In genomic region chr3:150146891-150147761, GRCh38 we compare ENCODE assay signal across 8 cellular contexts.
DNase-seq lines count a peak whose midpoint lies in the region; ATAC-seq and TF ChIP-seq lines count a peak whose summit lies in the region.

No MANE protein-coding gene starts in this region.

- H3K27ac Mint-ChIP-seq in GM23338, result no peak overlapping the region; the same call in 1 of the 2 replicates
- no peak overlapping the region for H3K27ac Mint-ChIP-seq in endothelial cell (ENCODE audit: unreplicated experiment)

- H3K36me3 ChIP-seq in GM23338 (ENCODE audit: insufficient read depth), result no peaks in the 10 kb centered on the region
- H3K36me3 ChIP-seq in kidney epithelial cell (ENCODE audit: control insufficient read depth, insufficient read depth, low read length), result no peaks in the 10 kb centered on the region

- ATAC-seq in GM23338, result no peak

- no peaks in the 10 kb centered on the region for H3F3A ChIP-seq in GM23338 (replicated peaks; ENCODE audit: low read depth)

- H3K4me3 ChIP-seq in AG04450 (ENCODE audit: low read depth, low read length) (peak overlapping the region; percentile 47), GM23338 (no peak overlapping the region), kidney epithelial cell (ENCODE audit: low read depth, low read length) (no peak overlapping the region)

- H2AFZ ChIP-seq in GM23338, result peak overlapping the region; percentile 84

- H4K20me1 ChIP-seq in GM23338 (replicated peaks; ENCODE audit: insufficient read depth), result no peaks in the 10 kb centered on the region

- TF ChIP-seq CTCF in AG04450 (IDR thresholded peaks at IDR 0.05; ENCODE audit: low read depth, low read length), result no peak
- TF ChIP-seq CTCF in GM23338 (conservative IDR thresholded peaks at IDR 0.05; ENCODE audit: low read depth in 2 of 2), result no peak
- no peak for TF ChIP-seq CTCF in kidney epithelial cell (IDR thresholded peaks at IDR 0.05; ENCODE audit: insufficient read depth, low read length, poor library complexity, severe bottlenecking)
- no peak for TF ChIP-seq CTCF in endothelial cell (IDR thresholded peaks at IDR 0.05; ENCODE audit: unreplicated experiment)

- H3K9me3 Mint-ChIP-seq in GM23338 (no peaks in the 10 kb centered on the region), endothelial cell (ENCODE audit: unreplicated experiment) (no peaks in the 10 kb centered on the region)

- no peaks in the 10 kb centered on the region for H3K27me3 Mint-ChIP-seq in GM23338 (ENCODE audit: insufficient read depth, low read depth, poor library complexity)
- H3K27me3 Mint-ChIP-seq in endothelial cell (ENCODE audit: unreplicated experiment), result no peaks in the 10 kb centered on the region

- POLR2A ChIA-PET in AG04450 (lab: Yijun Ruan, JAX), result interaction anchor here (0.8 to 2.6 kb wide), 12 partner anchors 12 to 263 kb away, joined by 3 to 17 read pairs (median 4); partner anchors contain the start of genes PFN2 and TSC22D2

- H3K4me1 ChIP-seq in GM23338 (ENCODE audit: insufficient read depth), result no peaks in the 10 kb centered on the region

- peak; percentile 85 for DNase-seq in AG04450 (ENCODE audit: low read depth, low spot score)
- no peak for DNase-seq in GM23338 (ENCODE audit: low spot score)
- peak; percentile 63 for DNase-seq in T1000 (lab: John Stamatoyannopoulos, UW)
- peak; percentile 85 for DNase-seq in kidney epithelial cell (ENCODE audit: low read depth)
- no peak for DNase-seq in cerebellar cortex (ENCODE audit: low spot score)
- DNase-seq in T-helper 1 cell, result no peak
- no peak for DNase-seq in NCI-H128 (lab: John Stamatoyannopoulos, UW; ENCODE audit: unreplicated experiment)
- DNase-seq in endothelial cell (ENCODE audit: low spot score), result no peak

- H3K9me2 ChIP-seq in GM23338 (ENCODE audit: insufficient read depth), result no peaks in the 10 kb centered on the region

- no peak overlapping the region for H3K4me2 ChIP-seq in GM23338

- H3K4me3 Mint-ChIP-seq in GM23338 (no peak overlapping the region), endothelial cell (ENCODE audit: unreplicated experiment) (no peak overlapping the region)

- H3K9me3 ChIP-seq in AG04450 (ENCODE audit: control insufficient read depth, insufficient read depth, low read length), result no peaks in the 10 kb centered on the region

- H3K79me2 ChIP-seq in GM23338 (replicated peaks; ENCODE audit: insufficient read depth), result no peaks in the 10 kb centered on the region

- H3K27me3 ChIP-seq in AG04450 (ENCODE audit: control insufficient read depth, insufficient read depth, low read length) (no peaks in the 10 kb centered on the region), GM23338 (ENCODE audit: insufficient read depth) (no peaks in the 10 kb centered on the region), kidney epithelial cell (ENCODE audit: control insufficient read depth, insufficient read depth, low read length) (no peaks in the 10 kb centered on the region)

- peaks cover 2% of the 10 kb centered on the region; the same call in 1 of the 3 replicates for H3K4me1 Mint-ChIP-seq in GM23338
- no peaks in the 10 kb centered on the region for H3K4me1 Mint-ChIP-seq in endothelial cell (ENCODE audit: unreplicated experiment)

- H3K27ac ChIP-seq in AG04450 (ENCODE audit: low read depth, low read length) (peak overlapping the region; percentile 92), GM23338 (ENCODE audit: low read depth) (no peak overlapping the region)

- CTCF ChIA-PET in AG04450 (lab: Charles Lee), result interaction anchor here (0.7 to 2.0 kb wide), 4 partner anchors 12 to 267 kb away, joined by 3 to 11 read pairs (median 4); no protein-coding TSS in a partner anchor

- H3K36me3 Mint-ChIP-seq in GM23338 (ENCODE audit: low read depth) (no peaks in the 10 kb centered on the region), endothelial cell (ENCODE audit: low read depth, unreplicated experiment) (no peaks in the 10 kb centered on the region)

TF ChIP-seq in GM23338, 12 proteins besides CTCF, POLR2A, EP300 and RAD21:
- TF ChIP-seq EZH2phosphoT487 (IDR thresholded peaks at IDR 0.05; ENCODE audit: unreplicated experiment) (no peak), ZNF331 (CRISPR knock-in tag; IDR thresholded peaks at IDR 0.05; ENCODE audit: low read depth) (no peak), JUNB (IDR thresholded peaks at IDR 0.05; ENCODE audit: unreplicated experiment) (no peak), EZH2 (IDR thresholded peaks at IDR 0.05; ENCODE audit: low read depth, unreplicated experiment) (no peak), STAT1 (IDR thresholded peaks at IDR 0.05; ENCODE audit: unreplicated experiment) (no peak)
- TF ChIP-seq, protein P1, sequence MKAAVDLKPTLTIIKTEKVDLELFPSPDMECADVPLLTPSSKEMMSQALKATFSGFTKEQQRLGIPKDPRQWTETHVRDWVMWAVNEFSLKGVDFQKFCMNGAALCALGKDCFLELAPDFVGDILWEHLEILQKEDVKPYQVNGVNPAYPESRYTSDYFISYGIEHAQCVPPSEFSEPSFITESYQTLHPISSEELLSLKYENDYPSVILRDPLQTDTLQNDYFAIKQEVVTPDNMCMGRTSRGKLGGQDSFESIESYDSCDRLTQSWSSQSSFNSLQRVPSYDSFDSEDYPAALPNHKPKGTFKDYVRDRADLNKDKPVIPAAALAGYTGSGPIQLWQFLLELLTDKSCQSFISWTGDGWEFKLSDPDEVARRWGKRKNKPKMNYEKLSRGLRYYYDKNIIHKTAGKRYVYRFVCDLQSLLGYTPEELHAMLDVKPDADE (IDR thresholded peaks at IDR 0.05), result no peak

Comparison
In these comparisons a context has a peak if more than half of its experiments do, and no peak if none do; other contexts are left out.
1. DNase-seq: peak in AG04450 (single experiment), T1000 (single experiment) and kidney epithelial cell (single experiment); none in GM23338 (single experiment), cerebellar cortex (single experiment), T-helper 1 cell (0 of 5), NCI-H128 (single experiment) and endothelial cell (single experiment).